ENCODE assay signal across 1 cellular context in the genomic region with DNA sequence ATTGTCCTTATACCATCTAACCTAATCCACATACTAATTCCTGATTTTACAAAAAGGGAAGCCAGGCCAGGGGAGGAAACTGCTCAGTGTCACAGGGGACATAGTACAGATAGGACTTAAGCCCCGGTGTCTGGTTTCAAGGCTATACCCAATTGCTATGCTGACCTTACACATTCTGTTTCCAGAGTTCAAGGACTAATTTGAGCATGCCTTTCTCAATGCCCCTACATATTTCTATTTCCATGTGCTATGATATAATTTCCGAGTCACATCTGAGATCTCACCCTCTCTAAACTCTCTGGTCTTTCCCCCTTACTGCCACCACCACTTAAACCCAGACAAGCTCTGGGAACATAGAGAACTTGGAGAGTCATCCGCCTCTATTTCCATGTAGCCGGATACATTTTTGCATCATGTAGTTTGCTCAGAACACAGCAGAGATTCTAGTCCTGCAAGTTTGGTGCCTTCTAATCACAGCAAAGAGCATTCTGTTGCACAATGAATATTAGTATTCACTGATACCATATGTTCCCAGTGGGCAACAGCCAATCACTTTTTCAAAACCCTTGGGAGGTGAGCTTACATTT.
A peak's percentile ranks its signal among the peaks of the same experiment; 100 is the strongest.
TF ChIP-seq lines count a peak whose summit lies in the region.

No MANE protein-coding gene starts in this region.

TF ChIP-seq in HepG2, 621 proteins besides CTCF, POLR2A, EP300 and RAD21 (continued from another document):
- TF ChIP-seq AKNA (CRISPR knock-in tag; IDR thresholded peaks at IDR 0.05; ENCODE audit: borderline replicate concordance): no peak
- no peak for TF ChIP-seq IKZF4 (CRISPR knock-in tag; IDR thresholded peaks at IDR 0.05; ENCODE audit: borderline replicate concordance, low read depth, not compliant biosample characterization)
- no peak for TF ChIP-seq U2AF2 (IDR thresholded peaks at IDR 0.05; ENCODE audit: low read depth, low read length)
- no peak for TF ChIP-seq SRY (CRISPR knock-in tag; IDR thresholded peaks at IDR 0.05)
- no peak for TF ChIP-seq ZNF17 (CRISPR knock-in tag; IDR thresholded peaks at IDR 0.05)
- TF ChIP-seq, protein P1, sequence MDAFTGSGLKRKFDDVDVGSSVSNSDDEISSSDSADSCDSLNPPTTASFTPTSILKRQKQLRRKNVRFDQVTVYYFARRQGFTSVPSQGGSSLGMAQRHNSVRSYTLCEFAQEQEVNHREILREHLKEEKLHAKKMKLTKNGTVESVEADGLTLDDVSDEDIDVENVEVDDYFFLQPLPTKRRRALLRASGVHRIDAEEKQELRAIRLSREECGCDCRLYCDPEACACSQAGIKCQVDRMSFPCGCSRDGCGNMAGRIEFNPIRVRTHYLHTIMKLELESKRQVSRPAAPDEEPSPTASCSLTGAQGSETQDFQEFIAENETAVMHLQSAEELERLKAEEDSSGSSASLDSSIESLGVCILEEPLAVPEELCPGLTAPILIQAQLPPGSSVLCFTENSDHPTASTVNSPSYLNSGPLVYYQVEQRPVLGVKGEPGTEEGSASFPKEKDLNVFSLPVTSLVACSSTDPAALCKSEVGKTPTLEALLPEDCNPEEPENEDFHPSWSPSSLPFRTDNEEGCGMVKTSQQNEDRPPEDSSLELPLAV (CRISPR knock-in tag; conservative IDR thresholded peaks at IDR 0.05; ENCODE audit: low read depth): no peak
- no peak for TF ChIP-seq PBX3 (CRISPR knock-in tag; IDR thresholded peaks at IDR 0.05; ENCODE audit: borderline replicate concordance)
- peak; percentile 77 for TF ChIP-seq TEAD3 (CRISPR knock-in tag; optimal IDR thresholded peaks at IDR 0.05; ENCODE audit: borderline replicate concordance)
- peak; percentile 80 for TF ChIP-seq POGZ (CRISPR knock-in tag; IDR thresholded peaks at IDR 0.05)
- TF ChIP-seq GTF3A (CRISPR knock-in tag; conservative IDR thresholded peaks at IDR 0.05): no peak
- TF ChIP-seq, protein P2, sequence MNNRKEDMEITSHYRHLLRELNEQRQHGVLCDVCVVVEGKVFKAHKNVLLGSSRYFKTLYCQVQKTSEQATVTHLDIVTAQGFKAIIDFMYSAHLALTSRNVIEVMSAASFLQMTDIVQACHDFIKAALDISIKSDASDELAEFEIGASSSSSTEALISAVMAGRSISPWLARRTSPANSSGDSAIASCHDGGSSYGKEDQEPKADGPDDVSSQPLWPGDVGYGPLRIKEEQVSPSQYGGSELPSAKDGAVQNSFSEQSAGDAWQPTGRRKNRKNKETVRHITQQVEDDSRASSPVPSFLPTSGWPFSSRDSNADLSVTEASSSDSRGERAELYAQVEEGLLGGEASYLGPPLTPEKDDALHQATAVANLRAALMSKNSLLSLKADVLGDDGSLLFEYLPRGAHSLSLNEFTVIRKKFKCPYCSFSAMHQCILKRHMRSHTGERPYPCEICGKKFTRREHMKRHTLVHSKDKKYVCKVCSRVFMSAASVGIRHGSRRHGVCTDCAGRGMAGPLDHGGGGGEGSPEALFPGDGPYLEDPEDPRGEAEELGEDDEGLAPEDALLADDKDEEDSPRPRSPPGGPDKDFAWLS (CRISPR knock-in tag; IDR thresholded peaks at IDR 0.05; ENCODE audit: borderline replicate concordance): no peak
- no peak for TF ChIP-seq ZNF138 (CRISPR knock-in tag; IDR thresholded peaks at IDR 0.05; ENCODE audit: low read depth)
- TF ChIP-seq TAF15 (IDR thresholded peaks at IDR 0.05; ENCODE audit: low read depth, low read length, poor library complexity, severe bottlenecking): no peak
- no peak for TF ChIP-seq NFKB2 (CRISPR knock-in tag; IDR thresholded peaks at IDR 0.05; ENCODE audit: borderline replicate concordance)
- TF ChIP-seq ZFP36L1 (CRISPR knock-in tag; IDR thresholded peaks at IDR 0.05): no peak
- no peak for TF ChIP-seq SCMH1 (CRISPR knock-in tag; IDR thresholded peaks at IDR 0.05; ENCODE audit: borderline replicate concordance)
- TF ChIP-seq TCF7 (IDR thresholded peaks at IDR 0.05; ENCODE audit: low read depth): peak; percentile 65
- no peak for TF ChIP-seq ZNF747 (CRISPR knock-in tag; IDR thresholded peaks at IDR 0.05; ENCODE audit: borderline replicate concordance)
- TF ChIP-seq ZSCAN30 (CRISPR knock-in tag; IDR thresholded peaks at IDR 0.05): no peak
- TF ChIP-seq, protein P3, sequence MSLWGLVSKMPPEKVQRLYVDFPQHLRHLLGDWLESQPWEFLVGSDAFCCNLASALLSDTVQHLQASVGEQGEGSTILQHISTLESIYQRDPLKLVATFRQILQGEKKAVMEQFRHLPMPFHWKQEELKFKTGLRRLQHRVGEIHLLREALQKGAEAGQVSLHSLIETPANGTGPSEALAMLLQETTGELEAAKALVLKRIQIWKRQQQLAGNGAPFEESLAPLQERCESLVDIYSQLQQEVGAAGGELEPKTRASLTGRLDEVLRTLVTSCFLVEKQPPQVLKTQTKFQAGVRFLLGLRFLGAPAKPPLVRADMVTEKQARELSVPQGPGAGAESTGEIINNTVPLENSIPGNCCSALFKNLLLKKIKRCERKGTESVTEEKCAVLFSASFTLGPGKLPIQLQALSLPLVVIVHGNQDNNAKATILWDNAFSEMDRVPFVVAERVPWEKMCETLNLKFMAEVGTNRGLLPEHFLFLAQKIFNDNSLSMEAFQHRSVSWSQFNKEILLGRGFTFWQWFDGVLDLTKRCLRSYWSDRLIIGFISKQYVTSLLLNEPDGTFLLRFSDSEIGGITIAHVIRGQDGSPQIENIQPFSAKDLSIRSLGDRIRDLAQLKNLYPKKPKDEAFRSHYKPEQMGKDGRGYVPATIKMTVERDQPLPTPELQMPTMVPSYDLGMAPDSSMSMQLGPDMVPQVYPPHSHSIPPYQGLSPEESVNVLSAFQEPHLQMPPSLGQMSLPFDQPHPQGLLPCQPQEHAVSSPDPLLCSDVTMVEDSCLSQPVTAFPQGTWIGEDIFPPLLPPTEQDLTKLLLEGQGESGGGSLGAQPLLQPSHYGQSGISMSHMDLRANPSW (CRISPR knock-in tag; IDR thresholded peaks at IDR 0.05; ENCODE audit: borderline replicate concordance): no peak
